11 cellular contexts compared by ENCODE assay signal in genomic region chr9:98992885-98993569, GRCh38. TPM values are rescaled to one million over a fixed set of nuclear protein-coding genes. Genes with fewer than 3 reads are reported as not detected.
DNase-seq lines count a peak whose midpoint lies in the region; ATAC-seq and TF ChIP-seq lines count a peak whose summit lies in the region.
"Had no signal": no experiment of that assay in that cellular context is flagged by ENCODE, and none has a peak within 500 bp of the region (broad histone marks: within the 10 kb centered on the region; RNA-seq: fewer than 3 reads in every experiment).

No MANE protein-coding gene starts in this region.

- intact Hi-C loops in lower lobe of right lung (cut with DNase I) = loop anchor here (10.0 kb wide), 1 partner anchor 128 kb away; no protein-coding TSS in a partner anchor

- H3K4me1 ChIP-seq in lower lobe of right lung = peaks cover 30% of the 10 kb centered on the region

- TF ChIP-seq CTCF in lower lobe of right lung (IDR thresholded peaks at IDR 0.05) = no peak

- no peaks in the 10 kb centered on the region for H3K36me3 ChIP-seq in H7 (replicated peaks; ENCODE audit: control insufficient read depth, insufficient read depth, low read length)
- H3K36me3 ChIP-seq in lower lobe of right lung = no peaks in the 10 kb centered on the region
- H3K36me3 ChIP-seq: upper lobe of right lung had no signal

- H3K27ac ChIP-seq in lower lobe of right lung = no peak overlapping the region
- H3K27ac ChIP-seq: hepatocyte, upper lobe of right lung had no signal

- ATAC-seq in GM19351 (IDR thresholded peaks at IDR 0.05; ENCODE audit: unreplicated experiment) (peak; percentile 35), HG03095 (IDR thresholded peaks at IDR 0.05; ENCODE audit: unreplicated experiment) (peak; percentile 30), lower lobe of right lung (no peak), esophagus mucosa (no peak)

- H3K9me3 ChIP-seq in lower lobe of right lung = no peaks in the 10 kb centered on the region
- H3K9me3 ChIP-seq: SK-N-SH, upper lobe of right lung had no signal

- DNase-seq in EH (ENCODE audit: low read depth) (peak; percentile 14), glomerular visceral epithelial cell (ENCODE audit: extremely low spot score) (peak; percentile 77), H7 (no peak), lower lobe of right lung (no peak), Ammon's horn (ENCODE audit: low spot score) (no peak)
- DNase-seq: SK-N-SH had no signal

- H3K4me3 ChIP-seq in H7 (ENCODE audit: insufficient read depth, low read depth, low read length) (no peak overlapping the region), lower lobe of right lung (no peak overlapping the region)
- H3K4me3 ChIP-seq: hepatocyte, upper lobe of right lung had no signal

- no peaks in the 10 kb centered on the region for H3K27me3 ChIP-seq in H7 (ENCODE audit: control insufficient read depth, insufficient read depth, low read length)
- no peaks in the 10 kb centered on the region for H3K27me3 ChIP-seq in lower lobe of right lung (ENCODE audit: low read depth)
- H3K27me3 ChIP-seq: hepatocyte, upper lobe of right lung had no signal

RNA-seq across cellular contexts. Expression of gene COL15A1, which starts 49.3 kb away (rescaled TPM):
- total RNA-seq in H7 (2014; rRNA removed; shearing (Covaris generic)) = not detected in 2 replicates
- 8.0 TPM for total RNA-seq in lower lobe of right lung
- 7.5 TPM for total RNA-seq in esophagus mucosa

Comparison
In these comparisons a context has a peak if more than half of its experiments do, and no peak if none do; other contexts are left out.
1. DNase-seq: peak in EH (single experiment) and glomerular visceral epithelial cell (single experiment); none in H7 (single experiment), lower lobe of right lung (single experiment) and Ammon's horn (single experiment).
2. ATAC-seq: peak in GM19351 (single experiment) and HG03095 (single experiment); none in lower lobe of right lung (0 of 2) and esophagus mucosa (single experiment).